ENCODE assay signal across 8 cellular contexts in the genomic region with DNA sequence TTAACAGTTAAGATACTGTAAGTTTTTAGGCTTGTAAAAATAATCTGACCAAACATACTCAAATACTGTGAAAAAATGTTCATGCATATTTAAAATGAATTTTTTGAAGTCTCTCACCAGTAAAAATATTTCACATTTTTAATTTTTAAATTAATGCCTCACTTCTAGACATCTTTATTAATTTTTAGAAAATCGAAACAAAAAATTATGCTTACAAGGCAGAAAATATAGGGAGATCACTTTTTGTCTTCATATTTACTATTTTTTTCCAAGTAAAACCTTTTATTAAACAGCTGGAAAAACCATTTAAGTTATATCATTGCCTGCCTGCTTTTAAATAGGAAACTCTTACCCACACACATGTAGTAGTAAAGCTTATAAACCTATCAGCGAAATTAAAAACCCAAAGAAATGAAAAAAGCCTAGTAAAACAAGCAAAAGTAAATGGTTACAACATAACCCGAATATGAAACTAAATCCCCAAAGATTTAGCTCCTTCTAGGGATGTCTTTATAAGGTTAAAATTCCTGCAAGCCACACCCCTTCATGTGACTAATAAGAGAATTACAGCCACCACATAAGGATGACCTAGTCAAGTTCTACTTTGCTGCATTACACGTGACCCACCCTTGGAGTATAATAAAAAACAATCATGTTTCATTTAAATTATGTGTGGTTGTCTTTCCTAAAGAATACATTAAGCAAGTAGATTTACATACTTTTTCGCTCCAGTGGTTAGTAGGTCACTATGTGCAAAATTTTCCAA.
DNase-seq lines count a peak whose midpoint lies in the region; FAIRE-seq and TF ChIP-seq lines count a peak whose summit lies in the region.
"Not testable (repeated sequence)": the region's sequence is repeated elsewhere in the genome, so short reads cannot be mapped to it uniquely, and the experiment has no call there.

No MANE protein-coding gene starts in this region.

- H2AFZ ChIP-seq in ACC112 (ENCODE audit: low read length, unreplicated experiment), result peak overlapping the region; percentile 50

- WGBS in small intestine, 3 donors, result 81 to 92% (median 92%) methylated on average over 5 of the region's 5 CpGs

- not testable (repeated sequence) for H3K79me2 ChIP-seq in ACC112 (ENCODE audit: control insufficient read depth, insufficient read depth, low read length, unreplicated experiment)

- DNase-seq in EH (ENCODE audit: low read depth) (peak; percentile 85), HS-27A (ENCODE audit: low read depth) (peak; percentile 36), RKO (ENCODE audit: low spot score) (peak; percentile 58), astrocyte of the spinal cord (ENCODE audit: low read depth, low spot score) (peak; percentile 62), fibroblast of gingiva (ENCODE audit: low read depth) (peak; percentile 76)
- DNase-seq in kidney, small intestine: not testable (repeated sequence)

- not testable (repeated sequence) for H3K27me3 ChIP-seq in ACC112 (ENCODE audit: insufficient read depth, low read length); small intestine (ENCODE audit: control insufficient read depth in 2 of 2, insufficient read depth in 2 of 2, low read length in 2 of 2)

- in situ Hi-C loops in astrocyte of the spinal cord (cut with HindIII; ENCODE audit: low sequenced_read_pairs), result not testable (repeated sequence)

- FAIRE-seq in kidney (lab: Jason Lieb, UNC) (peak; percentile 66), small intestine (lab: Jason Lieb, UNC) (peak; percentile 89)

- not testable (repeated sequence) for TF ChIP-seq CTCF in astrocyte of the spinal cord (IDR thresholded peaks at IDR 0.05; ENCODE audit: low read depth, low read length); kidney (IDR thresholded peaks at IDR 0.05; ENCODE audit: borderline replicate concordance, extremely low read depth, insufficient read depth)

- H3K9me3 ChIP-seq in kidney (ENCODE audit: control insufficient read depth in 1 of 2, low read length in 2 of 2); small intestine (ENCODE audit: control insufficient read depth, low read depth): not testable (repeated sequence)

- peak overlapping the region; percentile 77 for H3K27ac ChIP-seq in ACC112 (ENCODE audit: low read depth, low read length)
- H3K27ac ChIP-seq in kidney (ENCODE audit: low read depth in 2 of 2, low read length in 2 of 2); small intestine (ENCODE audit: low read depth in 1 of 2, low read length in 1 of 2): not testable (repeated sequence)

- not testable (repeated sequence) for H3K9ac ChIP-seq in kidney (ENCODE audit: low read length in 2 of 2)

- not testable (repeated sequence) for H3K4me1 ChIP-seq in ACC112 (ENCODE audit: control insufficient read depth, insufficient read depth, low read length, unreplicated experiment); kidney (ENCODE audit: control insufficient read depth in 1 of 2, insufficient read depth in 1 of 2, low read depth in 1 of 2, low read length in 2 of 2); small intestine (ENCODE audit: control insufficient read depth in 2 of 2, insufficient read depth in 1 of 2, low read depth in 1 of 2, low read length in 1 of 2)

- intact Hi-C loops in kidney (cut with DNase I), result not testable (repeated sequence)

- not testable (repeated sequence) for H3K36me3 ChIP-seq in ACC112 (ENCODE audit: insufficient read depth, low read length); kidney (ENCODE audit: control insufficient read depth in 1 of 2, insufficient read depth in 2 of 2, low read length in 2 of 2); small intestine (ENCODE audit: control insufficient read depth in 2 of 2, insufficient read depth in 2 of 2, low read length in 2 of 2)

- H3K4me3 ChIP-seq in ACC112 (ENCODE audit: low read depth, low read length), result peak overlapping the region; percentile 47; the same call in 1 of the 2 replicates
- not testable (repeated sequence) for H3K4me3 ChIP-seq in astrocyte of the spinal cord (ENCODE audit: low read depth, low read length); kidney (ENCODE audit: low read length in 2 of 2); small intestine (ENCODE audit: low read depth in 1 of 2, low read length in 2 of 2)
